ENCODE assay signal across 7 cellular contexts in genomic region chr21:7956074-7956452, GRCh38.
DNase-seq lines count a peak whose midpoint lies in the region; ATAC-seq and TF ChIP-seq lines count a peak whose summit lies in the region.
"Not testable (repeated sequence)": the region's sequence is repeated elsewhere in the genome, so short reads cannot be mapped to it uniquely, and the experiment has no call there.

No MANE protein-coding gene starts in this region.

- not testable (repeated sequence) for H3K36me3 ChIP-seq in lower lobe of right lung; psoas muscle (ENCODE audit: insufficient read depth in 1 of 2, low read depth in 1 of 2); upper lobe of left lung

- not testable (repeated sequence) for H3K4me3 Mint-ChIP-seq in activated naive CD8-positive, alpha-beta T cell treated with anti-CD3 and anti-CD28 coated beads, Interleukin-2, amount 50 U/mL, for 24 hours
- H3K4me3 Mint-ChIP-seq in glutamatergic neuron (ENCODE audit: unreplicated experiment): peak overlapping the region; percentile 1

- not testable (repeated sequence) for H3K4me1 Mint-ChIP-seq in activated naive CD8-positive, alpha-beta T cell treated with anti-CD3 and anti-CD28 coated beads, Interleukin-2, amount 50 U/mL, for 24 hours; glutamatergic neuron (ENCODE audit: low read depth, unreplicated experiment)

- H3K9me3 Mint-ChIP-seq in activated naive CD8-positive, alpha-beta T cell treated with anti-CD3 and anti-CD28 coated beads, Interleukin-2, amount 50 U/mL, for 24 hours: peaks cover 22% of the 10 kb centered on the region
- H3K9me3 Mint-ChIP-seq in glutamatergic neuron (ENCODE audit: unreplicated experiment): peaks cover 77% of the 10 kb centered on the region

- H3K4me1 ChIP-seq in lower lobe of right lung, psoas muscle, upper lobe of left lung: not testable (repeated sequence)

- not testable (repeated sequence) for H3K27me3 ChIP-seq in lower lobe of right lung (ENCODE audit: low read depth); psoas muscle (ENCODE audit: insufficient read depth in 3 of 3, low read length in 2 of 3); upper lobe of left lung

- not testable (repeated sequence) for H3K27ac Mint-ChIP-seq in activated naive CD8-positive, alpha-beta T cell treated with anti-CD3 and anti-CD28 coated beads, Interleukin-2, amount 50 U/mL, for 24 hours
- H3K27ac Mint-ChIP-seq in glutamatergic neuron (ENCODE audit: unreplicated experiment): peak overlapping the region; percentile 4

- H3K36me3 Mint-ChIP-seq in activated naive CD8-positive, alpha-beta T cell treated with anti-CD3 and anti-CD28 coated beads, Interleukin-2, amount 50 U/mL, for 24 hours (ENCODE audit: low read depth): peaks cover 70% of the 10 kb centered on the region
- H3K36me3 Mint-ChIP-seq in glutamatergic neuron (ENCODE audit: unreplicated experiment): peaks cover 65% of the 10 kb centered on the region

- H3K4me3 ChIP-seq in lower lobe of right lung, psoas muscle, upper lobe of left lung: not testable (repeated sequence)

- 43 to 50% (median 48%) methylated on average over 2 of the region's 2 CpGs for WGBS in psoas muscle, 3 donors
- WGBS in upper lobe of left lung, 2 donors: 44 to 50% methylated on average over 2 of the region's 2 CpGs

- not testable (repeated sequence) for TF ChIP-seq EP300 in upper lobe of left lung (IDR thresholded peaks at IDR 0.05)

- not testable (repeated sequence) for DNase-seq in activated naive CD8-positive, alpha-beta T cell treated with anti-CD3 and anti-CD28 coated beads, Interleukin-2, amount 50 U/mL, for 24 hours; glutamatergic neuron; left ventricle myocardium superior; left colon; lower lobe of right lung; psoas muscle; upper lobe of left lung

- H3K9me3 ChIP-seq in lower lobe of right lung (peaks cover 80% of the 10 kb centered on the region), psoas muscle (peaks cover 53% of the 10 kb centered on the region), upper lobe of left lung (peaks cover 9 to 96% (median 73%) of the 10 kb centered on the region in 4 donors)

- H3K27ac ChIP-seq in lower lobe of right lung, psoas muscle, upper lobe of left lung: not testable (repeated sequence)

- ATAC-seq in activated naive CD8-positive, alpha-beta T cell treated with anti-CD3 and anti-CD28 coated beads, Interleukin-2, amount 50 U/mL, for 24 hours: peak; percentile 40
- ATAC-seq in left ventricle myocardium superior: peak; percentile 16
- peak; percentile 17 for ATAC-seq in left colon
- peak; percentile 37 to 38 for ATAC-seq in lower lobe of right lung
- ATAC-seq in psoas muscle: peak in 3 of 4 donors; percentile 19 to 32 (median 22)
- peak; percentile 7 to 59 for ATAC-seq in upper lobe of left lung (ENCODE audit: low FRiP score in 2 of 2)

- TF ChIP-seq CTCF in glutamatergic neuron (IDR thresholded peaks at IDR 0.05; ENCODE audit: partially characterized antibody, unreplicated experiment); lower lobe of right lung (IDR thresholded peaks at IDR 0.05); psoas muscle (IDR thresholded peaks at IDR 0.05); upper lobe of left lung (IDR thresholded peaks at IDR 0.05): not testable (repeated sequence)

- intact Hi-C loops in left ventricle myocardium superior (cut with micrococcal nuclease); left colon (cut with DNase I, micrococcal nuclease); lower lobe of right lung (cut with DNase I); psoas muscle (cut with DNase I): not testable (repeated sequence)

- not testable (repeated sequence) for H3K27me3 Mint-ChIP-seq in activated naive CD8-positive, alpha-beta T cell treated with anti-CD3 and anti-CD28 coated beads, Interleukin-2, amount 50 U/mL, for 24 hours
- peaks cover 49% of the 10 kb centered on the region for H3K27me3 Mint-ChIP-seq in glutamatergic neuron (ENCODE audit: unreplicated experiment)

- TF ChIP-seq POLR2A in upper lobe of left lung (IDR thresholded peaks at IDR 0.05): not testable (repeated sequence)
